17 cellular contexts compared by ENCODE assay signal in the genomic region with DNA sequence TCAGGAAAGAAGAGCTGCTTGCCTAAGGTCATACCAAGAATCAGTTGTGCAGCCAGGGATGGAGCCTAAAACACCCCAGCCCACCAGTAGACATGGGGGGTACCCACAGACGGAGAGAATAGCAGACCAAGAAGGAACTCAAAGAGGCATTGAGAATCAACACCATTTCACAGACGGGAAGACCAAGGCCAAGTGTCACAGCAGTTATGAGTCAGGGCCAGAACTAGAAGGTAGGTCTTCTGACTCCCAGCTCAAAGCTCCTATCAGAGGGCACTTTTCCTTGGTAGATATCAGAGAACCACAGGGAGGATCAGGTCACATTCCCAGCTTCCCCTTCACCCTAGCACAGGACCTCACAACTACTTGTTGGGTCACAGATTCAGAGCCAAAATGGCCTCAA. TPM values are rescaled to one million over a fixed set of nuclear protein-coding genes. Genes with fewer than 3 reads are reported as not detected.
DNase-seq lines count a peak whose midpoint lies in the region; ATAC-seq, FAIRE-seq and TF ChIP-seq lines count a peak whose summit lies in the region.
"Had no signal": no experiment of that assay in that cellular context is flagged by ENCODE, and none has a peak within 500 bp of the region (broad histone marks: within the 10 kb centered on the region; RNA-seq: fewer than 3 reads in every experiment).

No MANE protein-coding gene starts in this region.

- no peaks in the 10 kb centered on the region for H3K27me3 Mint-ChIP-seq in activated T-helper 17 cell treated with anti-CD3 and anti-CD28 coated beads, Interleukin-2, amount 50 U/mL, for 72 hours
- no peaks in the 10 kb centered on the region for H3K27me3 Mint-ChIP-seq in naive thymus-derived CD4-positive, alpha-beta T cell
- H3K27me3 Mint-ChIP-seq in CD14-positive monocyte (ENCODE audit: low read depth in 3 of 3) = peaks cover 0 to 3% (median 1%) of the 10 kb centered on the region in 3 donors

- no peak for TF ChIP-seq POLR2A in GM12891 (IDR thresholded peaks at IDR 0.05; ENCODE audit: low read depth, low read length)

- H3K27ac ChIP-seq in OCI-LY1 (ENCODE audit: low read depth, low read length, poor library complexity, severe bottlenecking) (peak overlapping the region; percentile 75), RWPE1 (no peak overlapping the region)
- H3K27ac ChIP-seq in naive thymus-derived CD4-positive, alpha-beta T cell (ENCODE audit: low read depth, low read length) = peak overlapping the region; percentile 97
- H3K27ac ChIP-seq: ovary, testis had no signal

- TF ChIP-seq CTCF in OCI-LY1 (IDR thresholded peaks at IDR 0.05; ENCODE audit: low read length) (no peak), CD14-positive monocyte (IDR thresholded peaks at IDR 0.05) (no peak), BE2C (IDR thresholded peaks at IDR 0.05; ENCODE audit: low read depth, low read length) (no peak), RWPE1 (conservative IDR thresholded peaks at IDR 0.05; ENCODE audit: low read depth) (no peak)

- intact Hi-C loops in naive thymus-derived CD4-positive, alpha-beta T cell (cut with micrococcal nuclease) = no loop called here
- intact Hi-C loops in CD14-positive monocyte (cut with micrococcal nuclease) = loop anchor here in 1 of 2 donors (10.0 kb wide), 1 partner anchor 48 kb away; the partner anchor contains the start of genes PQBP1 and TIMM17B

- H3K9ac ChIP-seq in OCI-LY1 (ENCODE audit: low read length) = no peak overlapping the region

- H2AFZ ChIP-seq in OCI-LY1 (ENCODE audit: low read length) = no peak overlapping the region

- no peaks in the 10 kb centered on the region for H4K20me1 ChIP-seq in OCI-LY1 (ENCODE audit: insufficient read depth, low read length)

- DNase-seq in GM12891 (ENCODE audit: insufficient read length, low spot score) (no peak), CD14-positive monocyte (ENCODE audit: low spot score) (no peak), BE2C (no peak), HPDE6-E6E7 (ENCODE audit: extremely low spot score) (no peak), RWPE1 (ENCODE audit: low spot score) (no peak)
- DNase-seq in naive thymus-derived CD4-positive, alpha-beta T cell = no peak
- DNase-seq: effector memory CD4-positive, alpha-beta T cell; left ventricle myocardium superior; NCI-H1417; NCI-H2171; ovary; testis had no signal

- POLR2A ChIA-PET in naive thymus-derived CD4-positive, alpha-beta T cell (lab: Charles Lee) = interaction anchor here (0.6 to 12.3 kb wide), 5 partner anchors 12 to 249 kb away, joined by 3 to 432 read pairs (median 48); partner anchors contain the start of genes OTUD5, PIM2 and SLC35A2
- POLR2A ChIA-PET in RWPE1 (lab: Yijun Ruan, JAX; ENCODE audit: low non-redundant PET) = no interaction called here

- no peaks in the 10 kb centered on the region for H3K79me2 ChIP-seq in OCI-LY1 (ENCODE audit: insufficient read depth, low read length)

- H3K36me3 ChIP-seq in OCI-LY1 (ENCODE audit: insufficient read depth, low read length) = no peaks in the 10 kb centered on the region
- H3K36me3 ChIP-seq in naive thymus-derived CD4-positive, alpha-beta T cell (ENCODE audit: control insufficient read depth in 2 of 3, insufficient read depth in 3 of 3, low read length in 3 of 3) = no peaks in the 10 kb centered on the region
- H3K36me3 ChIP-seq in BE2C = no peaks in the 10 kb centered on the region; the same call in 1 of the 2 replicates
- H3K36me3 ChIP-seq: ovary had no signal

- H3F3A ChIP-seq in OCI-LY1 (ENCODE audit: insufficient read depth, low read length) = no peaks in the 10 kb centered on the region

- peak overlapping the region; percentile 96 for H3K27ac Mint-ChIP-seq in activated T-helper 17 cell treated with anti-CD3 and anti-CD28 coated beads, Interleukin-2, amount 50 U/mL, for 72 hours
- H3K27ac Mint-ChIP-seq in naive thymus-derived CD4-positive, alpha-beta T cell = peak overlapping the region; percentile 82 to 99 (median 90)
- H3K27ac Mint-ChIP-seq in CD14-positive monocyte = peak overlapping the region in 3 of 7 donors; percentile 50 to 65 (median 59)

- no peaks in the 10 kb centered on the region for H3K27me3 ChIP-seq in OCI-LY1 (ENCODE audit: insufficient read depth, low read length)
- H3K27me3 ChIP-seq in naive thymus-derived CD4-positive, alpha-beta T cell (ENCODE audit: control insufficient read depth in 2 of 2, insufficient read depth in 2 of 2, low read length in 2 of 2) = no peaks in the 10 kb centered on the region
- H3K27me3 ChIP-seq in BE2C = no peaks in the 10 kb centered on the region
- H3K27me3 ChIP-seq: ovary, testis had no signal

- CTCF ChIA-PET in naive thymus-derived CD4-positive, alpha-beta T cell (lab: Charles Lee) = interaction anchor here (0.6 kb wide), 1 partner anchor 14 kb away, joined by 5 read pairs; no protein-coding TSS in a partner anchor
- CTCF ChIA-PET in RWPE1 (lab: Yijun Ruan, JAX) = no interaction called here

- peak; percentile 88 for FAIRE-seq in GM12891 (lab: Jason Lieb, UNC)
- FAIRE-seq: astrocyte, HTR-8/SVneo had no signal

- H3K36me3 Mint-ChIP-seq in activated T-helper 17 cell treated with anti-CD3 and anti-CD28 coated beads, Interleukin-2, amount 50 U/mL, for 72 hours (ENCODE audit: low read depth) = peaks cover 85% of the 10 kb centered on the region
- peaks cover 0 to 25% (median 0%) of the 10 kb centered on the region in 5 donors for H3K36me3 Mint-ChIP-seq in naive thymus-derived CD4-positive, alpha-beta T cell
- H3K36me3 Mint-ChIP-seq in CD14-positive monocyte = peaks cover 32 to 47% of the 10 kb centered on the region in 2 donors

- H3K4me1 Mint-ChIP-seq in activated T-helper 17 cell treated with anti-CD3 and anti-CD28 coated beads, Interleukin-2, amount 50 U/mL, for 72 hours = peaks cover 42% of the 10 kb centered on the region
- peaks cover 25 to 82% (median 68%) of the 10 kb centered on the region in 7 donors for H3K4me1 Mint-ChIP-seq in naive thymus-derived CD4-positive, alpha-beta T cell
- peaks cover 26% of the 10 kb centered on the region for H3K4me1 Mint-ChIP-seq in CD14-positive monocyte

- H3K9me3 ChIP-seq in OCI-LY1 (ENCODE audit: low read length) (no peaks in the 10 kb centered on the region), BE2C (no peaks in the 10 kb centered on the region)
- H3K9me3 ChIP-seq in naive thymus-derived CD4-positive, alpha-beta T cell (ENCODE audit: control insufficient read depth in 2 of 3, low read length in 3 of 3) = no peaks in the 10 kb centered on the region
- H3K9me3 ChIP-seq: ovary, testis had no signal

- H3K9me2 ChIP-seq in OCI-LY1 (ENCODE audit: low read depth, low read length) = no peaks in the 10 kb centered on the region

- no peak overlapping the region for H3K4me2 ChIP-seq in OCI-LY1 (ENCODE audit: low read length)

- H3K4me3 ChIP-seq in OCI-LY1 (ENCODE audit: low read depth, low read length, poor library complexity, severe bottlenecking) (no peak overlapping the region), BE2C (ENCODE audit: low read depth, low read length) (no peak overlapping the region)
- no peak overlapping the region for H3K4me3 ChIP-seq in naive thymus-derived CD4-positive, alpha-beta T cell (ENCODE audit: low read length)
- H3K4me3 ChIP-seq: ovary, testis had no signal

- peak overlapping the region; percentile 93 for H3K4me3 Mint-ChIP-seq in activated T-helper 17 cell treated with anti-CD3 and anti-CD28 coated beads, Interleukin-2, amount 50 U/mL, for 72 hours
- H3K4me3 Mint-ChIP-seq in naive thymus-derived CD4-positive, alpha-beta T cell = peak overlapping the region in 8 of 10 donors; percentile 1 to 79 (median 34)
- H3K4me3 Mint-ChIP-seq in CD14-positive monocyte = no peak overlapping the region

- H3K4me1 ChIP-seq in OCI-LY1 (ENCODE audit: insufficient read depth, low read length, severe bottlenecking) (peaks cover 65% of the 10 kb centered on the region), BE2C (no peaks in the 10 kb centered on the region)
- H3K4me1 ChIP-seq in naive thymus-derived CD4-positive, alpha-beta T cell (ENCODE audit: control insufficient read depth in 2 of 2, insufficient read depth in 2 of 2, low read length in 2 of 2) = peaks cover 49 to 51% of the 10 kb centered on the region in 2 donors
- H3K4me1 ChIP-seq: testis had no signal

- H3K9me3 Mint-ChIP-seq in activated T-helper 17 cell treated with anti-CD3 and anti-CD28 coated beads, Interleukin-2, amount 50 U/mL, for 72 hours = no peaks in the 10 kb centered on the region
- no peaks in the 10 kb centered on the region for H3K9me3 Mint-ChIP-seq in naive thymus-derived CD4-positive, alpha-beta T cell
- no peaks in the 10 kb centered on the region for H3K9me3 Mint-ChIP-seq in CD14-positive monocyte

- ATAC-seq in activated T-helper 17 cell treated with anti-CD3 and anti-CD28 coated beads, Interleukin-2, amount 50 U/mL, for 72 hours (replicated peaks) = peak; percentile 23
- ATAC-seq in naive thymus-derived CD4-positive, alpha-beta T cell = no peak
- ATAC-seq: left ventricle myocardium superior, Panc1 had no signal

RNA-seq across cellular contexts. Expression of gene OTUD5, which starts 14.5 kb away (rescaled TPM):
- polyA plus RNA-seq in GM12891 (2012; ENCODE audit: low read depth, missing spikeins) = 51.3 TPM
- 100 to 1,000 TPM in 1 of 2 donors, 10 to 100 TPM in 1; 67.1 to 111 TPM for total RNA-seq in activated T-helper 17 cell treated with anti-CD3 and anti-CD28 coated beads, Interleukin-2, amount 50 U/mL, for 72 hours
- total RNA-seq in naive thymus-derived CD4-positive, alpha-beta T cell = 10 to 100 TPM; 62.5 to 95.5 (median 90.4) TPM
- 10 to 100 TPM; 17.2 to 33.8 TPM for polyA plus RNA-seq in naive thymus-derived CD4-positive, alpha-beta T cell
- polyA plus RNA-seq in CD14-positive monocyte = 10 to 100 TPM in 1 of 2 donors, 1 to 10 TPM in 1; 8.4 to 12.4 TPM
- polyA plus RNA-seq in BE2C (2012; ENCODE audit: insufficient read depth, insufficient read length, low read depth) = 77.9 TPM

RNA-seq across cellular contexts. Expression of gene PIM2, which starts 24.1 kb away (rescaled TPM):
- 92.2 TPM for polyA plus RNA-seq in GM12891 (2012; ENCODE audit: low read depth, missing spikeins)
- 100 to 1,000 TPM; 350 to 648 TPM for total RNA-seq in activated T-helper 17 cell treated with anti-CD3 and anti-CD28 coated beads, Interleukin-2, amount 50 U/mL, for 72 hours
- total RNA-seq in naive thymus-derived CD4-positive, alpha-beta T cell = 100 to 1,000 TPM; 144 to 321 (median 276) TPM
- polyA plus RNA-seq in naive thymus-derived CD4-positive, alpha-beta T cell = 100 to 1,000 TPM; 401 to 463 TPM
- polyA plus RNA-seq in CD14-positive monocyte = 1 to 10 TPM; 6.7 to 9.9 TPM
- 12.5 TPM for polyA plus RNA-seq in BE2C (2012; ENCODE audit: insufficient read depth, insufficient read length, low read depth)

RNA-seq across cellular contexts. Expression of gene KCND1, which starts 28.7 kb away (rescaled TPM):
- polyA plus RNA-seq in GM12891 (2012; ENCODE audit: low read depth, missing spikeins) = 0.86 TPM
- total RNA-seq in activated T-helper 17 cell treated with anti-CD3 and anti-CD28 coated beads, Interleukin-2, amount 50 U/mL, for 72 hours = 10 to 100 TPM in 1 of 2 donors, 1 to 10 TPM in 1; 7.2 to 16.8 TPM
- 1 to 10 TPM; 1.4 to 5.8 (median 2.3) TPM for total RNA-seq in naive thymus-derived CD4-positive, alpha-beta T cell
- polyA plus RNA-seq in naive thymus-derived CD4-positive, alpha-beta T cell = under 1 TPM in 1 of 2 donors, not detected in 1; 0.07 TPM
- not detected for polyA plus RNA-seq in CD14-positive monocyte
- polyA plus RNA-seq in BE2C (2012; ENCODE audit: insufficient read depth, insufficient read length, low read depth) = 5.0 TPM

RNA-seq across cellular contexts. Expression of gene SLC35A2, which starts 31.4 kb away (rescaled TPM):
- 13.9 TPM for polyA plus RNA-seq in GM12891 (2012; ENCODE audit: low read depth, missing spikeins)
- 10 to 100 TPM; 24.6 to 32.8 TPM for total RNA-seq in activated T-helper 17 cell treated with anti-CD3 and anti-CD28 coated beads, Interleukin-2, amount 50 U/mL, for 72 hours
- total RNA-seq in naive thymus-derived CD4-positive, alpha-beta T cell = 10 to 100 TPM; 13.9 to 36.7 (median 18.5) TPM
- 1 to 10 TPM; 6.7 to 8.1 TPM for polyA plus RNA-seq in naive thymus-derived CD4-positive, alpha-beta T cell
- polyA plus RNA-seq in CD14-positive monocyte = 10 to 100 TPM; 18.4 to 21.6 TPM
- 49.5 TPM for polyA plus RNA-seq in BE2C (2012; ENCODE audit: insufficient read depth, insufficient read length, low read depth)

RNA-seq across cellular contexts. Expression of gene PQBP1, which starts 45.2 kb away (rescaled TPM):
- 77.8 TPM for polyA plus RNA-seq in GM12891 (2012; ENCODE audit: low read depth, missing spikeins)
- total RNA-seq in activated T-helper 17 cell treated with anti-CD3 and anti-CD28 coated beads, Interleukin-2, amount 50 U/mL, for 72 hours = 10 to 100 TPM; 62.6 to 95.7 TPM
- 10 to 100 TPM; 64.1 to 89.5 (median 74.6) TPM for total RNA-seq in naive thymus-derived CD4-positive, alpha-beta T cell
- 100 to 1,000 TPM; 110 to 125 TPM for polyA plus RNA-seq in naive thymus-derived CD4-positive, alpha-beta T cell
- polyA plus RNA-seq in CD14-positive monocyte = 10 to 100 TPM; 71.7 to 78.3 TPM
- 289 TPM for polyA plus RNA-seq in BE2C (2012; ENCODE audit: insufficient read depth, insufficient read length, low read depth)

Comparison
In these comparisons a context has a peak if more than half of its experiments do, and no peak if none do; other contexts are left out.
1. H3K4me3 Mint-ChIP-seq: peak in activated T-helper 17 cell treated with anti-CD3 and anti-CD28 coated beads, Interleukin-2, amount 50 U/mL, for 72 hours (single experiment) and naive thymus-derived CD4-positive, alpha-beta T cell (8 of 10); none in CD14-positive monocyte (0 of 2).